Comparison of ENCODE assay signal across 15 cellular contexts in the genomic region with DNA sequence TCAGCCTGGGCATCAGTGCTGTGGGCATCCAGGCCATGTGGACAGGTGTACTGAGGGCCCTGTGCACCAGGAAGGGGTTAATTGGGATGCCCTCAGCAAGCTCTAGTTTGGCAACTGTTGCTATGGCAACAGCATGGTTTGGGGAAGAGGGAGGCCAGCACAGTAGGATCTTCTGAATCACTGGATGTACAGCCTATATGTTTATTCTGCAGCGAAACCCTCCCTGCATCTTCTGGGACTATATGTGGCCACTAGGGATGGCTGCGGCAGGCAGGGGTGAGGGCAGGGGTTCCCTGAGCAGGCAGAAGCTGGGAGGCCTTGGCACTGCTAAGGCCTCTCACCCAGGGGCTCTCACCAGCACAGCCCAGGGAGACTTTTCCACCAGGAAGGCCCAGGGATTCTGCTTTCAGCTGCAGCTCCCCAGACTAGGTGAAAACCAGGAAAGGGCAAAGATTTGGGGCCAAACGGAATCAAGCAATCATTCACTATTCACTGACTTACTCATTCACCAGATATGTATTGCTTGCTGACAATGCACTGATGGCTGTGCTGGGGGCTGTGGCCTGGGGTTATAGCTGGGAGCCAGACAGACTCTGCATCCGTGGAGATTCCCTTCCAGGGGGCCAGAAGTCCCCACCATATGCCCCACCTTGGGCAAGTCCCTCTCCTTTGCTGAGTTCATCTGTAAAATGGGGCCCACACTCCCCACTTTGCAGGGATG. TPM values are rescaled to one million over a fixed set of nuclear protein-coding genes. Genes with fewer than 3 reads are reported as not detected.
DNase-seq lines count a peak whose midpoint lies in the region; ATAC-seq and TF ChIP-seq lines count a peak whose summit lies in the region.
"Had no signal": no experiment of that assay in that cellular context is flagged by ENCODE, and none has a peak within 500 bp of the region (broad histone marks: within the 10 kb centered on the region; RNA-seq: fewer than 3 reads in every experiment).

No MANE protein-coding gene starts in this region.

- peaks cover 11% of the 10 kb centered on the region for H3K9me3 Mint-ChIP-seq in mesothelial cell of epicardium
- H3K9me3 Mint-ChIP-seq in T-cell: peaks cover 0 to 7% (median 6%) of the 10 kb centered on the region in 3 donors

- peak; percentile 62 for DNase-seq in EL
- peak; percentile 44 for DNase-seq in M059J (ENCODE audit: low read depth)
- peak; percentile 31 for DNase-seq in astrocyte of the hippocampus (ENCODE audit: low read depth, low spot score)
- DNase-seq in mesothelial cell of epicardium (ENCODE audit: low spot score in 2 of 2, unreplicated experiment in 2 of 2): no peak
- DNase-seq in stimulated activated naive CD4-positive, alpha-beta T cell treated with Interleukin-2 at 50 U/mL for 16 hours (lab: John Stamatoyannopoulos, UW): no peak
- DNase-seq in stimulated activated CD4-positive, alpha-beta T cell treated with anti-CD3 and anti-CD28 coated beads, Interleukin-4, amount 100 ng/mL, for 4 hours: no peak
- DNase-seq in T-cell: no peak
- no peak for DNase-seq in DMS153 (lab: John Stamatoyannopoulos, UW)
- DNase-seq: activated CD4-positive, alpha-beta T cell treated with anti-CD3 and anti-CD28 coated beads for 1 hour; CD4-positive, CD25-positive, alpha-beta regulatory T cell; cerebellar nuclear complex; naive B cell; T-helper 1 cell had no signal

- CTCF ChIA-PET in T-cell (lab: Charles Lee): no interaction called here

- POLR2A ChIA-PET in T-cell (lab: Charles Lee): no interaction called here

- ATAC-seq in T-cell (replicated peaks in 1 of 4): no peak
- ATAC-seq: activated naive CD4-positive, alpha-beta T cell treated with anti-CD3 and anti-CD28 coated beads, Interleukin-2, amount 50 U/mL, for 72 hours; stimulated activated memory B cell treated with anti-CD40 and anti-IgM and Interleukin-4, amounts not matched to agents 10 μg/mL and 1 μg/mL and 100 μg/mL, for 72 hours had no signal

- H3K4me3 Mint-ChIP-seq in mesothelial cell of epicardium: no peak overlapping the region
- H3K4me3 Mint-ChIP-seq in T-cell: no peak overlapping the region
- H3K4me3 Mint-ChIP-seq: CD4-positive, CD25-positive, alpha-beta regulatory T cell; stimulated activated memory B cell treated with anti-CD40 and anti-IgM and Interleukin-4, amounts not matched to agents 10 μg/mL and 1 μg/mL and 100 μg/mL, for 72 hours had no signal

- no peaks in the 10 kb centered on the region for H3K27me3 Mint-ChIP-seq in mesothelial cell of epicardium (ENCODE audit: low read depth)
- peaks cover 0 to 2% of the 10 kb centered on the region in 2 donors for H3K27me3 Mint-ChIP-seq in T-cell
- H3K27me3 Mint-ChIP-seq: CD4-positive, CD25-positive, alpha-beta regulatory T cell; naive B cell; stimulated activated memory B cell treated with anti-CD40 and anti-IgM and Interleukin-4, amounts not matched to agents 10 μg/mL and 1 μg/mL and 100 μg/mL, for 72 hours had no signal

- H3K36me3 Mint-ChIP-seq in mesothelial cell of epicardium (peaks cover 4% of the 10 kb centered on the region), T-cell (peaks cover 6% of the 10 kb centered on the region)
- H3K36me3 Mint-ChIP-seq: CD4-positive, CD25-positive, alpha-beta regulatory T cell had no signal

- no peak for TF ChIP-seq CTCF in mesothelial cell of epicardium (IDR thresholded peaks at IDR 0.05; ENCODE audit: unreplicated experiment)

- H3K27ac Mint-ChIP-seq in mesothelial cell of epicardium: peak overlapping the region; percentile 34
- H3K27ac Mint-ChIP-seq in T-cell: peak overlapping the region in 1 of 2 donors; percentile 15
- H3K27ac Mint-ChIP-seq: activated naive CD4-positive, alpha-beta T cell treated with anti-CD3 and anti-CD28 coated beads, Interleukin-2, amount 50 U/mL, for 72 hours; stimulated activated memory B cell treated with anti-CD40 and anti-IgM and Interleukin-4, amounts not matched to agents 10 μg/mL and 1 μg/mL and 100 μg/mL, for 72 hours had no signal

- H3K4me1 Mint-ChIP-seq in mesothelial cell of epicardium (peaks cover 34% of the 10 kb centered on the region), T-cell (peaks cover 11 to 20% (median 11%) of the 10 kb centered on the region in 3 donors)

RNA-seq across cellular contexts. Expression of a gene that starts 42.8 kb away (rescaled TPM):
- 13.2 and 31.7 TPM in 2 replicates for total RNA-seq in M059J (2014; rRNA removed; shearing (Covaris generic))
- 126 to 131 TPM (median 128 TPM) in 3 replicates for total RNA-seq in mesothelial cell of epicardium
- 10 to 100 TPM; 32.6 to 50.4 (median 38.8) TPM for total RNA-seq in T-cell

Comparison
In these comparisons a context has a peak if more than half of its experiments do, and no peak if none do; other contexts are left out.
1. DNase-seq: peak in EL (single experiment), M059J (single experiment) and astrocyte of the hippocampus (single experiment); none in mesothelial cell of epicardium (0 of 2), stimulated activated naive CD4-positive, alpha-beta T cell treated with Interleukin-2 at 50 U/mL for 16 hours (single experiment), stimulated activated CD4-positive, alpha-beta T cell treated with anti-CD3 and anti-CD28 coated beads, Interleukin-4, amount 100 ng/mL, for 4 hours (0 of 2), T-cell (0 of 34) and DMS153 (single experiment).